In genomic region chr3:134904796-134905646, GRCh38 we compare ENCODE assay signal across 12 cellular contexts.
DNase-seq lines count a peak whose midpoint lies in the region; ATAC-seq, FAIRE-seq and TF ChIP-seq lines count a peak whose summit lies in the region.
"Had no signal": no experiment of that assay in that cellular context is flagged by ENCODE, and none has a peak within 500 bp of the region (broad histone marks: within the 10 kb centered on the region; RNA-seq: fewer than 3 reads in every experiment).

No MANE protein-coding gene starts in this region.

- H3K79me2 ChIP-seq in MM.1S (ENCODE audit: low read length), result no peaks in the 10 kb centered on the region

- H3K9me2 ChIP-seq in MM.1S (replicated peaks; ENCODE audit: insufficient read depth, low read length), result no peaks in the 10 kb centered on the region

- H3K9me3 ChIP-seq in BLaER1, result no peaks in the 10 kb centered on the region
- no peaks in the 10 kb centered on the region for H3K9me3 ChIP-seq in MM.1S (replicated peaks; ENCODE audit: insufficient read depth, low read length)

- TF ChIP-seq CTCF in MM.1S (IDR thresholded peaks at IDR 0.05; ENCODE audit: low read length), result no peak
- no peak for TF ChIP-seq CTCF in D721Med (IDR thresholded peaks at IDR 0.05; ENCODE audit: insufficient read depth, missing control alignments)

- DNase-seq in central memory CD8-positive, alpha-beta T cell (ENCODE audit: low spot score in 2 of 2), result no peak
- no peak for DNase-seq in MM.1S
- DNase-seq in D721Med (ENCODE audit: insufficient read length, low spot score), result no peak
- DNase-seq in inferior parietal cortex (ENCODE audit: extremely low spot score), result no peak
- DNase-seq in NCI-H1436 treated with DMSO at 0.1 percent for 48 hours (lab: John Stamatoyannopoulos, UW), result no peak
- DNase-seq: left colon had no signal

- H3K4me2 ChIP-seq in BLaER1 (peak overlapping the region; percentile 10; the same call in 1 of the 2 replicates), MM.1S (ENCODE audit: low read depth, low read length) (no peak overlapping the region)

- no peak for FAIRE-seq in D721Med (lab: Jason Lieb, UNC)
- FAIRE-seq: endothelial cell of umbilical vein had no signal

- no peak overlapping the region for H3K4me3 Mint-ChIP-seq in central memory CD8-positive, alpha-beta T cell
- H3K4me3 Mint-ChIP-seq: stimulated activated naive CD8-positive, alpha-beta T cell treated with anti-CD3 and anti-CD28 coated beads, Interleukin-15, Interleukin-2, amounts not matched to agents 100 ng/mL and 50 ng/mL, for 24 hours had no signal

- ATAC-seq in GM19452 (IDR thresholded peaks at IDR 0.05; ENCODE audit: unreplicated experiment) (peak; percentile 33), HG03159 (IDR thresholded peaks at IDR 0.05; ENCODE audit: unreplicated experiment) (peak; percentile 1)
- ATAC-seq in central memory CD8-positive, alpha-beta T cell (replicated peaks; ENCODE audit: extremely low read depth, poor library complexity, severe bottlenecking), result no peak
- ATAC-seq: left colon had no signal

- H3K27ac Mint-ChIP-seq in central memory CD8-positive, alpha-beta T cell (ENCODE audit: low read depth), result peak overlapping the region; percentile 52
- H3K27ac Mint-ChIP-seq: stimulated activated naive CD8-positive, alpha-beta T cell treated with anti-CD3 and anti-CD28 coated beads, Interleukin-15, Interleukin-2, amounts not matched to agents 100 ng/mL and 50 ng/mL, for 24 hours had no signal

- H3K4me1 ChIP-seq in BLaER1 (peaks cover 8% of the 10 kb centered on the region), MM.1S (ENCODE audit: low read length) (no peaks in the 10 kb centered on the region)

- H3K27ac ChIP-seq in BLaER1 (no peak overlapping the region), MM.1S (ENCODE audit: low read length) (no peak overlapping the region)

- no peaks in the 10 kb centered on the region for H3K36me3 Mint-ChIP-seq in central memory CD8-positive, alpha-beta T cell (ENCODE audit: insufficient read depth)
- H3K36me3 Mint-ChIP-seq: activated naive CD4-positive, alpha-beta T cell treated with anti-CD3 and anti-CD28 coated beads, Interleukin-2, amount 50 U/mL, for 72 hours had no signal

- H3K36me3 ChIP-seq in BLaER1, result no peaks in the 10 kb centered on the region
- H3K36me3 ChIP-seq in MM.1S (replicated peaks; ENCODE audit: insufficient read depth, low read length), result no peaks in the 10 kb centered on the region

- no peaks in the 10 kb centered on the region for H3K9me3 Mint-ChIP-seq in central memory CD8-positive, alpha-beta T cell
- H3K9me3 Mint-ChIP-seq: activated naive CD4-positive, alpha-beta T cell treated with anti-CD3 and anti-CD28 coated beads, Interleukin-2, amount 50 U/mL, for 72 hours; stimulated activated naive CD8-positive, alpha-beta T cell treated with anti-CD3 and anti-CD28 coated beads, Interleukin-15, Interleukin-2, amounts not matched to agents 100 ng/mL and 50 ng/mL, for 24 hours had no signal

- H2AFZ ChIP-seq in MM.1S (ENCODE audit: low read length), result no peak overlapping the region

- no peaks in the 10 kb centered on the region for H3K4me1 Mint-ChIP-seq in central memory CD8-positive, alpha-beta T cell

- H4K20me1 ChIP-seq in BLaER1, result no peaks in the 10 kb centered on the region
- H4K20me1 ChIP-seq in MM.1S (ENCODE audit: insufficient read depth, low read length), result no peaks in the 10 kb centered on the region

- H3K27me3 Mint-ChIP-seq in central memory CD8-positive, alpha-beta T cell, result no peaks in the 10 kb centered on the region
- H3K27me3 Mint-ChIP-seq: stimulated activated naive CD8-positive, alpha-beta T cell treated with anti-CD3 and anti-CD28 coated beads, Interleukin-15, Interleukin-2, amounts not matched to agents 100 ng/mL and 50 ng/mL, for 24 hours had no signal

- no peaks in the 10 kb centered on the region for H3F3A ChIP-seq in MM.1S (ENCODE audit: insufficient read depth, low read length)

- H3K9ac ChIP-seq in BLaER1 (no peak overlapping the region), MM.1S (ENCODE audit: low read length) (no peak overlapping the region)

- H3K4me3 ChIP-seq in BLaER1 (no peak overlapping the region), MM.1S (ENCODE audit: low read length) (no peak overlapping the region)

- H3K27me3 ChIP-seq in BLaER1 (no peaks in the 10 kb centered on the region), MM.1S (replicated peaks; ENCODE audit: insufficient read depth, low read length) (no peaks in the 10 kb centered on the region)
